Comparison of ENCODE assay signal across 9 cellular contexts in genomic region chr4:118682928-118683327, GRCh38.
A peak's percentile ranks its signal among the peaks of the same experiment; 100 is the strongest.
DNase-seq lines count a peak whose midpoint lies in the region; ATAC-seq and TF ChIP-seq lines count a peak whose summit lies in the region.
"Had no signal": no experiment of that assay in that cellular context is flagged by ENCODE, and none has a peak within 500 bp of the region (broad histone marks: within the 10 kb centered on the region; RNA-seq: fewer than 3 reads in every experiment).

No MANE protein-coding gene starts in this region.

- no peak overlapping the region for H3K27ac ChIP-seq in 22Rv1

- ATAC-seq in GM21367 (IDR thresholded peaks at IDR 0.05; ENCODE audit: unreplicated experiment) (no peak), HG02970 (IDR thresholded peaks at IDR 0.05; ENCODE audit: low FRiP score, unreplicated experiment) (no peak)
- ATAC-seq: T-cell had no signal

- TF ChIP-seq CTCF in 22Rv1 (IDR thresholded peaks at IDR 0.05) (peak; percentile 65), GM12873 (IDR thresholded peaks at IDR 0.05; ENCODE audit: insufficient read depth, low read depth, low read length, missing control alignments) (peak; percentile 52)

- DNase-seq in RPMI8226 (peak; percentile 14), fibroblast of the conjunctiva (ENCODE audit: low read depth) (peak; percentile 8), SHP77 treated with DMSO at 0.1 percent for 48 hours (lab: John Stamatoyannopoulos, UW) (no peak), amygdala (lab: John Stamatoyannopoulos, UW) (no peak)

Comparison
In these comparisons a context has a peak if more than half of its experiments do, and no peak if none do; other contexts are left out.
1. DNase-seq: peak in RPMI8226 (single experiment) and fibroblast of the conjunctiva (single experiment); none in SHP77 treated with DMSO at 0.1 percent for 48 hours (single experiment) and amygdala (0 of 56).